30 cellular contexts compared by ENCODE assay signal in genomic region chr1:230705289-230706019, GRCh38. TPM values are rescaled to one million over a fixed set of nuclear protein-coding genes. Genes with fewer than 3 reads are reported as not detected.
DNase-seq lines count a peak whose midpoint lies in the region; ATAC-seq, FAIRE-seq and TF ChIP-seq lines count a peak whose summit lies in the region.
"Had no signal": no experiment of that assay in that cellular context is flagged by ENCODE, and none has a peak within 500 bp of the region (broad histone marks: within the 10 kb centered on the region; RNA-seq: fewer than 3 reads in every experiment).

No MANE protein-coding gene starts in this region.

- H3K27ac Mint-ChIP-seq in WTC11: no peak overlapping the region
- H3K27ac Mint-ChIP-seq: CD14-positive monocyte had no signal

- peaks cover 3% of the 10 kb centered on the region; the same call in 1 of the 2 replicates for H3K27me3 Mint-ChIP-seq in WTC11 (ENCODE audit: low read depth)

- no TSS peak for BruUV-seq in HepG2 (replicated peaks; lab: Mats Ljungman, UMichigan)

- TF ChIP-seq EP300 in HepG2 (IDR thresholded peaks at IDR 0.05; ENCODE audit: low read depth in 2 of 2, low read length in 2 of 2) (no peak), HepG2 (CRISPR knock-in tag; IDR thresholded peaks at IDR 0.05; ENCODE audit: borderline replicate concordance) (no peak)

- FAIRE-seq in HepG2 (lab: Jason Lieb, UNC): no peak
- FAIRE-seq: GM12892, GM19239, K562 had no signal

- no peak for DNase-seq in HepG2 (ENCODE audit: low spot score)
- no peak for DNase-seq in right lobe of liver
- DNase-seq in WTC11 (ENCODE audit: low spot score): no peak
- DNase-seq in mucosa of descending colon: peak in 2 of 3 donors; percentile 66 to 77
- DNase-seq in uterus: no peak
- no peak for DNase-seq in T1000 (lab: John Stamatoyannopoulos, UW)
- DNase-seq: ACHN; BE2C; Calu3; CD8-positive, alpha-beta memory T cell; DMS153; DND-41; NCI-H1105 treated with DMSO at 0.1 percent for 48 hours; NCI-H2029; NCI-H446; NCI-H524 treated with DMSO at 0.1 percent for 48 hours; NCI-H774; NK-92 treated with Interleukin-12 subunit alpha and Interleukin-12 subunit beta, amount 100 ng/mL, for 24 hours; PC-3; Right ventricle myocardium superior had no signal

- H3K27ac ChIP-seq in HepG2 (ENCODE audit: extremely low read length, insufficient read depth, low read length): peak overlapping the region; percentile 93
- H3K27ac ChIP-seq in right lobe of liver: no peak overlapping the region
- H3K27ac ChIP-seq in uterus: no peak overlapping the region
- H3K27ac ChIP-seq: 22Rv1 had no signal

- TF ChIP-seq CTCF in HepG2 (CRISPR knock-in tag; IDR thresholded peaks at IDR 0.05) (no peak), right lobe of liver (IDR thresholded peaks at IDR 0.05) (no peak), WTC11 (IDR thresholded peaks at IDR 0.05) (no peak), mucosa of descending colon (IDR thresholded peaks at IDR 0.05) (no peak), uterus (IDR thresholded peaks at IDR 0.05) (no peak)

- TF ChIP-seq POLR2A in HepG2 (IDR thresholded peaks at IDR 0.05; ENCODE audit: insufficient read depth in 1 of 2, low read depth in 2 of 2, low read length in 2 of 2) (no peak), right lobe of liver (IDR thresholded peaks at IDR 0.05) (no peak), uterus (IDR thresholded peaks at IDR 0.05) (no peak)

- H4K20me1 ChIP-seq in HepG2 (ENCODE audit: insufficient read depth, low read length): peaks cover 73% of the 10 kb centered on the region

- H3K4me1 Mint-ChIP-seq in WTC11: peaks cover 10% of the 10 kb centered on the region

- H3K79me2 ChIP-seq in HepG2 (ENCODE audit: insufficient read depth, low read length): peaks cover 52% of the 10 kb centered on the region

- CTCF ChIA-PET in HepG2 (lab: Yijun Ruan, JAX; ENCODE audit: low intra/inter-chr PET ratio, low total read pairs) (no interaction called here), WTC11 (lab: Charles Lee) (no interaction called here)

- in situ Hi-C loops in HepG2 (cut with HindIII; ENCODE audit: extremely low pct_ligation_motif_present, low pct_unique_long_range_greater_than_20kb): no loop called here

- H2AFZ ChIP-seq in HepG2 (ENCODE audit: low read length): no peak overlapping the region

- ATAC-seq in HepG2 (no peak), right lobe of liver (no peak), WTC11 (no peak), mucosa of descending colon (peak; percentile 47), HG03175 (IDR thresholded peaks at IDR 0.05; ENCODE audit: unreplicated experiment) (no peak)
- ATAC-seq: K562, PC-3 had no signal

- POLR2A ChIA-PET in HepG2 (lab: Yijun Ruan, JAX) (interaction anchor here (5.3 kb wide), 1 partner anchor 7 kb away, joined by 94 read pairs; the partner anchor contains the start of gene AGT), WTC11 (lab: Charles Lee) (no interaction called here)

- H3K9me3 Mint-ChIP-seq in WTC11: no peaks in the 10 kb centered on the region
- H3K9me3 Mint-ChIP-seq: CD14-positive monocyte; CD8-positive, alpha-beta memory T cell had no signal

- no peaks in the 10 kb centered on the region for H3K36me3 Mint-ChIP-seq in WTC11
- H3K36me3 Mint-ChIP-seq: CD14-positive monocyte; CD8-positive, alpha-beta memory T cell had no signal

- intact Hi-C loops in HepG2 (cut with micrococcal nuclease; ENCODE audit: unreplicated experiment) (no loop called here), right lobe of liver (cut with DNase I) (loop anchor here (10.0 kb wide), 2 partner anchors 61 to 71 kb away; partner anchors contain the start of gene COG2 (in 1 of the 2)), mucosa of descending colon (cut with DNase I, micrococcal nuclease) (no loop called here), uterus (cut with DNase I; ENCODE audit: low total_unique reads) (no loop called here)

- no peak overlapping the region for H3K4me3 Mint-ChIP-seq in WTC11
- H3K4me3 Mint-ChIP-seq: CD14-positive monocyte; CD8-positive, alpha-beta memory T cell had no signal

- H3K9me3 ChIP-seq in HepG2 (ENCODE audit: low read length) (no peaks in the 10 kb centered on the region), right lobe of liver (no peaks in the 10 kb centered on the region), mucosa of descending colon (no peaks in the 10 kb centered on the region), uterus (no peaks in the 10 kb centered on the region)
- H3K9me3 ChIP-seq: BE2C had no signal

- H3K9ac ChIP-seq in HepG2 (ENCODE audit: insufficient read depth, low read depth, low read length): no peak overlapping the region

- H3K36me3 ChIP-seq in HepG2 (replicated peaks in 1 of 2; ENCODE audit: control insufficient read depth in 1 of 2, insufficient read depth in 2 of 2, low read length in 2 of 2): peaks cover 32 to 65% of the 10 kb centered on the region in 2 experiments
- peaks cover 0 to 89% (median 47%) of the 10 kb centered on the region in 4 donors for H3K36me3 ChIP-seq in right lobe of liver
- H3K36me3 ChIP-seq in mucosa of descending colon (ENCODE audit: low read depth): no peaks in the 10 kb centered on the region
- no peaks in the 10 kb centered on the region for H3K36me3 ChIP-seq in uterus
- H3K36me3 ChIP-seq: BE2C had no signal

- no peak for TF ChIP-seq RAD21 in HepG2 (CRISPR knock-in tag; IDR thresholded peaks at IDR 0.05)

- 90% methylated on average over 4 of the region's 18 CpGs for whole genome bisulfite sequencing in HepG2 (ENCODE audit: low lambda C conversion rate)
- WGBS in right lobe of liver (ENCODE audit: insufficient coverage, low coverage, low lambda C conversion rate, missing lambda C conversion rate): 79% methylated on average over 4 of the region's 18 CpGs

- H3K27me3 ChIP-seq in HepG2 (ENCODE audit: control insufficient read depth in 1 of 2, insufficient read depth in 2 of 2, low read length in 2 of 2): no peaks in the 10 kb centered on the region
- H3K27me3 ChIP-seq in right lobe of liver: no peaks in the 10 kb centered on the region
- no peaks in the 10 kb centered on the region for H3K27me3 ChIP-seq in uterus
- H3K27me3 ChIP-seq: BE2C had no signal

- H3K4me1 ChIP-seq in HepG2 (ENCODE audit: insufficient read depth, low read length) (peaks cover 100% of the 10 kb centered on the region), right lobe of liver (peaks cover 0 to 12% (median 3%) of the 10 kb centered on the region in 4 donors), mucosa of descending colon (ENCODE audit: low read depth) (peaks cover 17% of the 10 kb centered on the region), uterus (no peaks in the 10 kb centered on the region)
- H3K4me1 ChIP-seq: BE2C had no signal

- peak overlapping the region; percentile 97; the same call in 1 of the 2 replicates for H3K4me2 ChIP-seq in HepG2 (ENCODE audit: low read depth, low read length)

- H3K4me3 ChIP-seq in HepG2 (replicated peaks in 1 of 3; ENCODE audit: insufficient read depth in 1 of 3, low read depth in 2 of 3, low read length in 3 of 3) (no peak overlapping the region), right lobe of liver (no peak overlapping the region), mucosa of descending colon (no peak overlapping the region), uterus (no peak overlapping the region)
- H3K4me3 ChIP-seq: K562 had no signal

RNA-seq across cellular contexts. Expression of gene AGT, which starts 8.5 kb away (rescaled TPM):
- total RNA-seq in HepG2 (2016; rRNA removed; fragmentation: Illumina TruSeq; extraction: Trizol): 378 and 892 TPM in 2 replicates
- 75.9 and 76.7 TPM in 2 replicates for total RNA-seq in HepG2 (2016; cell fraction: cytosol; rRNA removed; fragmentation: Illumina TruSeq; extraction: Trizol; ENCODE audit: low read depth)
- total RNA-seq in HepG2 (2016; cell fraction: insoluble cytoplasmic fraction; rRNA removed; fragmentation: Illumina TruSeq; extraction: Trizol): 368 and 897 TPM in 2 replicates
- 150 and 163 TPM in 2 replicates for total RNA-seq in HepG2 (2016; cell fraction: membrane; rRNA removed; fragmentation: Illumina TruSeq; extraction: Trizol)
- total RNA-seq in HepG2 (2016; cell fraction: nucleus; rRNA removed; fragmentation: Illumina TruSeq; extraction: Trizol): 728 and 881 TPM in 2 replicates
- polyA plus RNA-seq in HepG2 (2011; rRNA removed): 2,071 and 2,729 TPM in 2 replicates
- 1,947 and 1,991 TPM in 2 replicates for polyA plus RNA-seq in HepG2 (2011; cell fraction: cytosol; rRNA removed)
- 1,234 and 1,580 TPM in 2 replicates for polyA plus RNA-seq in HepG2 (2011; cell fraction: nucleus; rRNA removed)
- 1,477 and 1,796 TPM in 2 replicates for polyA plus RNA-seq in HepG2 (2012)
- polyA plus RNA-seq in HepG2 (2016; cell fraction: cytosol; fragmentation: Illumina TruSeq; extraction: Trizol; ENCODE audit: low read depth): 105 and 108 TPM in 2 replicates
- polyA plus RNA-seq in HepG2 (2016; cell fraction: insoluble cytoplasmic fraction; fragmentation: Illumina TruSeq; extraction: Trizol; ENCODE audit: low read depth): 413 and 471 TPM in 2 replicates
- 154 and 159 TPM in 2 replicates for polyA plus RNA-seq in HepG2 (2016; cell fraction: membrane; fragmentation: Illumina TruSeq; extraction: Trizol; ENCODE audit: low read depth)
- 1,282 and 1,316 TPM in 2 replicates for polyA plus RNA-seq in HepG2 (2016; cell fraction: nucleus; fragmentation: Illumina TruSeq; extraction: Trizol; ENCODE audit: insufficient read depth, low read depth)
- 0.94 and 2,464 TPM in 2 replicates for polyA minus RNA-seq in HepG2 (2011; rRNA and poly(A)+ RNA removed; ENCODE audit: low replicate concordance)
- 761 and 986 TPM in 2 replicates for polyA minus RNA-seq in HepG2 (2011; cell fraction: cytosol; rRNA and poly(A)+ RNA removed)
- 279 and 432 TPM in 2 replicates for polyA minus RNA-seq in HepG2 (2011; cell fraction: nucleus; rRNA and poly(A)+ RNA removed)
- total RNA-seq in right lobe of liver: 1,000 to 10,000 TPM; 1,076 to 2,346 (median 1,911) TPM
- 0.64 to 1.0 TPM (median 1.0 TPM) in 3 replicates for total RNA-seq in WTC11 (2021)
- total RNA-seq in mucosa of descending colon: 1 to 10 TPM; 1.0 to 4.8 (median 1.1) TPM
- 1 to 10 TPM in 3 of 4 donors, under 1 TPM in 1; 0.77 to 7.6 (median 2.5) TPM for total RNA-seq in uterus
- total RNA-seq: CD8-positive, alpha-beta memory T cell; MCF 10A; PC-3; RPMI7951; SK-MEL-5 had no signal
- polyA plus RNA-seq: CD14-positive monocyte; CD8-positive, alpha-beta memory T cell; K562 had no signal

RNA-seq across cellular contexts. Expression of gene CAPN9, which starts 41.7 kb away (rescaled TPM):
- total RNA-seq in HepG2 (2016; rRNA removed; fragmentation: Illumina TruSeq; extraction: Trizol) (0.17 and 0.31 TPM in 2 replicates), right lobe of liver (not detected), WTC11 (2021) (0.16 TPM in 1 of 3 replicates, not detected in the others), mucosa of descending colon (10 to 100 TPM; 11.4 to 30.8 (median 28.8) TPM), uterus (under 1 TPM in 1 of 4 donors, not detected in 3; 0.41 TPM)
- not detected in 2 replicates for total RNA-seq in HepG2 (2016; cell fraction: cytosol; rRNA removed; fragmentation: Illumina TruSeq; extraction: Trizol; ENCODE audit: low read depth)
- total RNA-seq in HepG2 (2016; cell fraction: insoluble cytoplasmic fraction; rRNA removed; fragmentation: Illumina TruSeq; extraction: Trizol): 0.09 and 0.16 TPM in 2 replicates
- total RNA-seq in HepG2 (2016; cell fraction: membrane; rRNA removed; fragmentation: Illumina TruSeq; extraction: Trizol): not detected in 2 replicates
- not detected in 2 replicates for total RNA-seq in HepG2 (2016; cell fraction: nucleus; rRNA removed; fragmentation: Illumina TruSeq; extraction: Trizol)
- 0.04 and 0.10 TPM in 2 replicates for polyA plus RNA-seq in HepG2 (2011; rRNA removed)
- 0.06 and 0.11 TPM in 2 replicates for polyA plus RNA-seq in HepG2 (2011; cell fraction: cytosol; rRNA removed)
- polyA plus RNA-seq in HepG2 (2011; cell fraction: nucleus; rRNA removed): 0.19 TPM in 1 of 2 replicates, not detected in the other
- polyA plus RNA-seq in HepG2 (2012): 0.09 TPM in 1 of 2 replicates, not detected in the other
- 0.26 TPM in 1 of 2 replicates, not detected in the other for polyA plus RNA-seq in HepG2 (2016; cell fraction: cytosol; fragmentation: Illumina TruSeq; extraction: Trizol; ENCODE audit: low read depth)
- polyA plus RNA-seq in HepG2 (2016; cell fraction: insoluble cytoplasmic fraction; fragmentation: Illumina TruSeq; extraction: Trizol; ENCODE audit: low read depth): not detected in 2 replicates
- 0.06 TPM in 1 of 2 replicates, not detected in the other for polyA plus RNA-seq in HepG2 (2016; cell fraction: membrane; fragmentation: Illumina TruSeq; extraction: Trizol; ENCODE audit: low read depth)
- polyA plus RNA-seq in HepG2 (2016; cell fraction: nucleus; fragmentation: Illumina TruSeq; extraction: Trizol; ENCODE audit: insufficient read depth, low read depth): 0.21 TPM in 1 of 2 replicates, not detected in the other
- 0.12 TPM in 1 of 2 replicates, not detected in the other for polyA minus RNA-seq in HepG2 (2011; rRNA and poly(A)+ RNA removed; ENCODE audit: low replicate concordance)
- not detected in 2 replicates for polyA minus RNA-seq in HepG2 (2011; cell fraction: cytosol; rRNA and poly(A)+ RNA removed)
- polyA minus RNA-seq in HepG2 (2011; cell fraction: nucleus; rRNA and poly(A)+ RNA removed): not detected in 2 replicates
- total RNA-seq: Calu3; CD8-positive, alpha-beta memory T cell; K562; LHCN-M2; MCF 10A; PC-3; SK-MEL-5 had no signal
- polyA plus RNA-seq: CD14-positive monocyte; CD8-positive, alpha-beta memory T cell; K562 had no signal

Comparison
In these comparisons a context has a peak if more than half of its experiments do, and no peak if none do; other contexts are left out.
1. intact Hi-C loops: an anchor here in right lobe of liver (10.0 kb wide); none called in HepG2, mucosa of descending colon and uterus.
2. DNase-seq: peak in mucosa of descending colon (2 of 3); none in HepG2 (single experiment), right lobe of liver (0 of 3), WTC11 (single experiment), uterus (0 of 2) and T1000 (single experiment).
3. RNA of gene AGT, which starts 8.5 kb away (total RNA-seq): 1,076 to 2,346 TPM in right lobe of liver and 75.9 to 897 TPM in HepG2; 0.77 to 7.6 TPM in uterus, 1.0 to 4.8 TPM in mucosa of descending colon and 0.64 to 1.0 TPM in WTC11; every median in the first group is over 4 times any median in the second.
4. RNA of gene CAPN9, which starts 41.7 kb away (total RNA-seq): 11.4 to 30.8 TPM in mucosa of descending colon; 0.09 to 0.31 TPM in HepG2, 0.41 TPM in uterus, not detected in right lobe of liver and 0.16 TPM in WTC11; every median in the first group is over 4 times any median in the second.
5. Of the 50 proteins assayed by ChIP-seq in both HepG2 and WTC11: peak only in HepG2: GABPB1 and ZNF281; only in WTC11: none; in both: ZNF121; in neither: 47.